ENCODE assay signal across 10 cellular contexts in the genomic region with DNA sequence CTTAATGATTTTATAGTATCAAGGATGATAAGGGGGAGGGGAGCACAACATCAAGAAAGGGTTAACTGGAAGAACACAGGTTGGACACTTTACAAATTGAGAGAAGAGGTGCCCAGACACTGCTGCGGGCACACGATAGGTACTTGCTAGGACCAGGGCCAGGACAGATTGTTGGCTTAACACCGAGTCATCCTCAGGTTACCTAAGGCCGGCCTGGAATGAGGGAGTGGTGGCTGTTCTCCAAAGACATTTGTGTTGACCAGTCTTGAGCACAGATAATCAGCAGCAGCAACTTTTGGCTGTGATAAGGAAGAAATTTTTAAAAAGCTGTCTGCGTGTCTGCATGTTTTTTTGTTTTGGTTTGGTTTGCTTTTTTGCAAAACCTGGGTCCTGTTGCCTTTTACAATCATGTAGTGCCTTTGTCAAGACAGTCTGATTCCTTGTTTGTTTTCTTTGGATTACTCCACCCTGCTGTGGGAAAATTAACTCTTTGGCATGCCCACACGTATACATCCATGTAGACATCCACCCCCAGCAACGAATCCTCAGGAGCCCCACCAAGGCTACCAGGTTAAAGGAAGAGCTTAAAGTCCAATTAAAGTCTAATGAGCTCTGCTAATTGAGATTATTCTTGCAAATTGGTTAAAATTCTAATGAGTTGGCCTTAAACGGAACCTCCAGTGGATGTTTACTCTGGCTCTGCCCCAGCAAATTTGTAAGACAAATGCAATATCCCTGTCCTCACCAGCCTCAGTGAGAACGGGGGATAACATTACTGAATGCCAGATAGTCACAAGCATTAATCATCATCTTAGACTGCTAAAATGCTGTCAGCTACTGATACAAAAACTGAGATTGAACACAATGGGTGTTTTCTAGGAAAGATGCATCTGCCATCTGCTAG.
A peak's percentile ranks its signal among the peaks of the same experiment; 100 is the strongest.
DNase-seq lines count a peak whose midpoint lies in the region; ATAC-seq and TF ChIP-seq lines count a peak whose summit lies in the region.
"Had no signal": no experiment of that assay in that cellular context is flagged by ENCODE, and none has a peak within 500 bp of the region (broad histone marks: within the 10 kb centered on the region; RNA-seq: fewer than 3 reads in every experiment).

No MANE protein-coding gene starts in this region.

- in situ Hi-C loops in Panc1 (cut with HindIII; ENCODE audit: low pct_unique_long_range_greater_than_20kb, low sequenced_read_pairs) = no loop called here

- POLR2A ChIA-PET in Panc1 (lab: Charles Lee) = no interaction called here

- DNase-seq in DMS53 (lab: John Stamatoyannopoulos, UW) (peak; percentile 24), DMS53 treated with DMSO at 0.1 percent for 48 hours (lab: John Stamatoyannopoulos, UW; ENCODE audit: unreplicated experiment) (no peak), Panc1 (ENCODE audit: low read depth, low spot score) (peak; percentile 81), fibroblast of the conjunctiva (ENCODE audit: low read depth) (peak; percentile 84), suprapubic skin (ENCODE audit: low spot score in 2 of 2) (peak in 1 of 2 donors; percentile 64), SW480 (ENCODE audit: low spot score) (no peak)
- no peak for DNase-seq in activated T-cell treated with anti-CD3 and anti-CD28 coated beads, Interleukin-2, amount 50 U/mL, for 4 hours
- DNase-seq in stimulated activated CD4-positive, alpha-beta T cell treated with anti-CD3 and anti-CD28 coated beads, Interleukin-12 subunit alpha, Interleukin-12 subunit beta, amount 100 ng/mL, for 4 hours = no peak
- DNase-seq: activated CD4-positive, alpha-beta T cell treated with anti-CD3 and anti-CD28 coated beads for 1 hour had no signal

- CTCF ChIA-PET in Panc1 (lab: Charles Lee) = no interaction called here

- H3K9me3 Mint-ChIP-seq in activated T-cell treated with anti-CD3 and anti-CD28 coated beads, Interleukin-2, amount 50 U/mL, for 4 hours = no peaks in the 10 kb centered on the region

- intact Hi-C loops in Panc1 (cut with micrococcal nuclease; ENCODE audit: unreplicated experiment) = no loop called here

- ATAC-seq in Panc1 = peak; percentile 61
- no peak for ATAC-seq in activated T-cell treated with anti-CD3 and anti-CD28 coated beads, Interleukin-2, amount 50 U/mL, for 4 hours
- ATAC-seq: body of pancreas had no signal

- H3K36me3 ChIP-seq in Panc1 (ENCODE audit: control insufficient read depth, insufficient read depth, low read length) (no peaks in the 10 kb centered on the region), suprapubic skin (no peaks in the 10 kb centered on the region)

- TF ChIP-seq CTCF in Panc1 (IDR thresholded peaks at IDR 0.05) = no peak
- no peak for TF ChIP-seq CTCF in suprapubic skin (IDR thresholded peaks at IDR 0.05)

- H3K4me1 Mint-ChIP-seq in activated T-cell treated with anti-CD3 and anti-CD28 coated beads, Interleukin-2, amount 50 U/mL, for 4 hours (ENCODE audit: low read depth) = no peaks in the 10 kb centered on the region

- TF ChIP-seq POLR2A in suprapubic skin (IDR thresholded peaks at IDR 0.05) = no peak

- H3K27me3 Mint-ChIP-seq in activated T-cell treated with anti-CD3 and anti-CD28 coated beads, Interleukin-2, amount 50 U/mL, for 4 hours (ENCODE audit: low read depth) = no peaks in the 10 kb centered on the region

- H3K4me1 ChIP-seq in Panc1 (ENCODE audit: control insufficient read depth, insufficient read depth, low read length) = no peaks in the 10 kb centered on the region; the same call in none of the 2 replicates
- H3K4me1 ChIP-seq in suprapubic skin = peaks cover 49% of the 10 kb centered on the region
- H3K4me1 ChIP-seq: body of pancreas had no signal

- H3K9me3 ChIP-seq in Panc1 (ENCODE audit: control insufficient read depth, insufficient read depth, low read depth, low read length) (no peaks in the 10 kb centered on the region), suprapubic skin (no peaks in the 10 kb centered on the region)
- H3K9me3 ChIP-seq: body of pancreas had no signal

- WGBS in suprapubic skin = 24% methylated on average over 9 of the region's 9 CpGs

- no TSS peak for BruUV-seq in Panc1 (replicated peaks; lab: Mats Ljungman, UMichigan)

- H3K27ac ChIP-seq in Panc1 (ENCODE audit: low read length) (no peak overlapping the region), suprapubic skin (peak overlapping the region; percentile 64)
- H3K27ac ChIP-seq: body of pancreas had no signal

- H3K4me3 Mint-ChIP-seq in activated T-cell treated with anti-CD3 and anti-CD28 coated beads, Interleukin-2, amount 50 U/mL, for 4 hours = no peak overlapping the region

- H3K27me3 ChIP-seq in Panc1 (ENCODE audit: control insufficient read depth, insufficient read depth, low read length) = no peaks in the 10 kb centered on the region
- H3K27me3 ChIP-seq in suprapubic skin = no peaks in the 10 kb centered on the region
- H3K27me3 ChIP-seq: body of pancreas had no signal

- H3K4me3 ChIP-seq in Panc1 (ENCODE audit: low read depth in 2 of 2, low read length in 2 of 2) (peak overlapping the region in 1 of 2 experiments; percentile 17; a peak in 1 of 4 replicates), suprapubic skin (no peak overlapping the region)
- H3K4me3 ChIP-seq: body of pancreas had no signal

- TF ChIP-seq EP300 in suprapubic skin (IDR thresholded peaks at IDR 0.05) = no peak

- no peaks in the 10 kb centered on the region for H3K36me3 Mint-ChIP-seq in activated T-cell treated with anti-CD3 and anti-CD28 coated beads, Interleukin-2, amount 50 U/mL, for 4 hours (ENCODE audit: insufficient read depth)

Comparison
In these comparisons a context has a peak if more than half of its experiments do, and no peak if none do; other contexts are left out.
1. DNase-seq: peak in DMS53 (single experiment), Panc1 (single experiment) and fibroblast of the conjunctiva (single experiment); none in DMS53 treated with DMSO at 0.1 percent for 48 hours (single experiment), activated T-cell treated with anti-CD3 and anti-CD28 coated beads, Interleukin-2, amount 50 U/mL, for 4 hours (single experiment), stimulated activated CD4-positive, alpha-beta T cell treated with anti-CD3 and anti-CD28 coated beads, Interleukin-12 subunit alpha, Interleukin-12 subunit beta, amount 100 ng/mL, for 4 hours (single experiment) and SW480 (single experiment).